20 cellular contexts compared by ENCODE assay signal in genomic region chr16:53069772-53070171, GRCh38. TPM values are rescaled to one million over a fixed set of nuclear protein-coding genes. Genes with fewer than 3 reads are reported as not detected.
DNase-seq lines count a peak whose midpoint lies in the region; ATAC-seq and TF ChIP-seq lines count a peak whose summit lies in the region.
"Had no signal": no experiment of that assay in that cellular context is flagged by ENCODE, and none has a peak within 500 bp of the region (broad histone marks: within the 10 kb centered on the region; RNA-seq: fewer than 3 reads in every experiment).

No MANE protein-coding gene starts in this region.

- H3K36me3 Mint-ChIP-seq in IgD-negative memory B cell (peaks cover 12% of the 10 kb centered on the region), immature natural killer cell (peaks cover 3 to 17% (median 4%) of the 10 kb centered on the region in 3 donors)

- TF ChIP-seq POLR2A in upper lobe of left lung (IDR thresholded peaks at IDR 0.05), result no peak

- DNase-seq in A673 (ENCODE audit: low spot score), result no peak
- DNase-seq in immature natural killer cell, result peak in 2 of 3 donors; percentile 14 to 23
- DNase-seq in upper lobe of left lung, result no peak
- DNase-seq: DMS 273 treated with DMSO at 0.1 percent for 48 hours, DND-41, GDM1, KBM-7, NCI-H1417, NCI-H1930, NCI-H226, NCI-H524 treated with DMSO at 0.1 percent for 48 hours, PC-9, SIG-M5 had no signal

- H3K4me2 ChIP-seq in BLaER1 treated with 17β-estradiol and CSF1 and Interleukin-3, amounts not matched to agents 10 nM and 100 nM, result peak overlapping the region; percentile 4 to 97 (median 86); a peak in 14 of 22 replicates
- H3K4me2 ChIP-seq: PC-9 had no signal

- peaks cover 7% of the 10 kb centered on the region for H3K9me3 ChIP-seq in A673 (ENCODE audit: low read depth, low read length, poor library complexity, severe bottlenecking)
- peaks cover 17 to 20% (median 19%) of the 10 kb centered on the region in 11 experiments for H3K9me3 ChIP-seq in BLaER1 treated with 17β-estradiol and CSF1 and Interleukin-3, amounts not matched to agents 10 nM and 100 nM (replicated peaks in 1 of 11)
- no peaks in the 10 kb centered on the region for H3K9me3 ChIP-seq in upper lobe of left lung

- intact Hi-C loops in A673 (cut with micrococcal nuclease; ENCODE audit: unreplicated experiment), result no loop called here

- H3K36me3 ChIP-seq in A673 (ENCODE audit: insufficient read depth, low read length, poor library complexity, severe bottlenecking) (peaks cover 7% of the 10 kb centered on the region), upper lobe of left lung (no peaks in the 10 kb centered on the region)
- H3K36me3 ChIP-seq in BLaER1 treated with 17β-estradiol and CSF1 and Interleukin-3, amounts not matched to agents 10 nM and 100 nM, result peaks cover 7 to 58% (median 39%) of the 10 kb centered on the region in 11 experiments; a peak in 21 of 22 replicates

- H3K27me3 Mint-ChIP-seq in IgD-negative memory B cell, result no peaks in the 10 kb centered on the region
- H3K27me3 Mint-ChIP-seq in immature natural killer cell (ENCODE audit: low read depth in 3 of 3), result peaks cover 0 to 2% (median 0%) of the 10 kb centered on the region in 3 donors

- H3K27ac ChIP-seq in A673 (ENCODE audit: low read depth, low read length, poor library complexity, severe bottlenecking), result peak overlapping the region; percentile 76
- H3K27ac ChIP-seq in BLaER1 treated with 17β-estradiol and CSF1 and Interleukin-3, amounts not matched to agents 10 nM and 100 nM, result peak overlapping the region in 5 of 11 experiments; percentile 64 to 83 (median 80); a peak in 6 of 22 replicates
- no peak overlapping the region for H3K27ac ChIP-seq in upper lobe of left lung
- H3K27ac ChIP-seq: PC-9, RWPE1 had no signal

- POLR2A ChIA-PET in A673 (lab: Charles Lee; ENCODE audit: low non-redundant PET), result no interaction called here

- no peaks in the 10 kb centered on the region for H3K27me3 ChIP-seq in A673 (replicated peaks; ENCODE audit: insufficient read depth, low read depth, low read length, poor library complexity)
- H3K27me3 ChIP-seq in BLaER1 treated with 17β-estradiol and CSF1 and Interleukin-3, amounts not matched to agents 10 nM and 100 nM, result no peaks in the 10 kb centered on the region
- H3K27me3 ChIP-seq in upper lobe of left lung, result no peaks in the 10 kb centered on the region

- H3K4me3 ChIP-seq in A673 (ENCODE audit: low read depth, low read length, poor library complexity, severe bottlenecking) (no peak overlapping the region), upper lobe of left lung (no peak overlapping the region)
- no peak overlapping the region for H3K4me3 ChIP-seq in BLaER1 treated with 17β-estradiol and CSF1 and Interleukin-3, amounts not matched to agents 10 nM and 100 nM
- H3K4me3 ChIP-seq: PC-9 had no signal

- WGBS in upper lobe of left lung, 2 donors, result 80 to 81% methylated on average over 2 of the region's 2 CpGs

- CTCF ChIA-PET in A673 (lab: Charles Lee), result no interaction called here

- ATAC-seq in GM21360 (IDR thresholded peaks at IDR 0.05; ENCODE audit: unreplicated experiment) (no peak), upper lobe of left lung (ENCODE audit: low FRiP score in 2 of 2) (no peak), HG03159 (IDR thresholded peaks at IDR 0.05; ENCODE audit: unreplicated experiment) (no peak)
- ATAC-seq: SK-N-SH treated with all-trans-retinoic acid at 6 μM for 48 hours had no signal

- TF ChIP-seq EP300 in upper lobe of left lung (IDR thresholded peaks at IDR 0.05), result no peak

- peak overlapping the region; percentile 65 to 71 (median 71) for H3K27ac Mint-ChIP-seq in IgD-negative memory B cell
- peak overlapping the region; percentile 14 to 87 (median 58) for H3K27ac Mint-ChIP-seq in immature natural killer cell

- H3K4me3 Mint-ChIP-seq in IgD-negative memory B cell, result peak overlapping the region; percentile 21 to 84 (median 38)
- peak overlapping the region; percentile 38 to 78 (median 61) for H3K4me3 Mint-ChIP-seq in immature natural killer cell
- H3K4me3 Mint-ChIP-seq: CD14-positive monocyte had no signal

- peaks cover 49 to 75% (median 66%) of the 10 kb centered on the region in 3 donors for H3K4me1 Mint-ChIP-seq in IgD-negative memory B cell
- peaks cover 70 to 83% of the 10 kb centered on the region in 2 donors for H3K4me1 Mint-ChIP-seq in immature natural killer cell

- peaks cover 0 to 15% (median 0%) of the 10 kb centered on the region in 11 experiments; a peak in 5 of 22 replicates for H4K20me1 ChIP-seq in BLaER1 treated with 17β-estradiol and CSF1 and Interleukin-3, amounts not matched to agents 10 nM and 100 nM

- H3K9ac ChIP-seq in BLaER1 treated with 17β-estradiol and CSF1 and Interleukin-3, amounts not matched to agents 10 nM and 100 nM, result no peak overlapping the region

- no TSS peak for BruUV-seq in A673 (replicated peaks; lab: Mats Ljungman, UMichigan)

- H3K9me3 Mint-ChIP-seq in IgD-negative memory B cell (peaks cover 0 to 2% (median 2%) of the 10 kb centered on the region in 3 donors), immature natural killer cell (no peaks in the 10 kb centered on the region)

- H3K4me1 ChIP-seq in A673 (ENCODE audit: insufficient read depth, low read length, poor library complexity, severe bottlenecking) (peaks cover 30% of the 10 kb centered on the region), upper lobe of left lung (peaks cover 18 to 56% (median 47%) of the 10 kb centered on the region in 4 donors)
- peaks cover 52 to 77% (median 71%) of the 10 kb centered on the region in 10 experiments for H3K4me1 ChIP-seq in BLaER1 treated with 17β-estradiol and CSF1 and Interleukin-3, amounts not matched to agents 10 nM and 100 nM

- TF ChIP-seq CTCF in A673 (conservative IDR thresholded peaks at IDR 0.05; ENCODE audit: low read depth, low read length), result no peak
- TF ChIP-seq CTCF in upper lobe of left lung (IDR thresholded peaks at IDR 0.05), result no peak

RNA-seq across cellular contexts. Expression of gene CHD9, which starts 15.0 kb away (rescaled TPM):
- total RNA-seq in A673 (2021), result 64.1 and 76.8 TPM in 2 replicates
- 72.3 TPM for polyA plus RNA-seq in IgD-negative memory B cell
- polyA plus RNA-seq in immature natural killer cell, result 10 to 100 TPM; 47.1 to 68.6 (median 48.5) TPM
- total RNA-seq in upper lobe of left lung, result 10 to 100 TPM; 55.6 to 98.8 (median 68.3) TPM

RNA-seq across cellular contexts. Expression of gene CHD9NB, which starts 17.1 kb away (rescaled TPM):
- total RNA-seq in A673 (2021) (3.8 and 4.3 TPM in 2 replicates), upper lobe of left lung (10 to 100 TPM in 4 of 6 donors, 1 to 10 TPM in 2; 1.0 to 55.0 (median 12.4) TPM)
- polyA plus RNA-seq in IgD-negative memory B cell (not detected), immature natural killer cell (not detected)
- polyA plus RNA-seq: CD14-positive monocyte had no signal

Comparison
In these comparisons a context has a peak if more than half of its experiments do, and no peak if none do; other contexts are left out.
1. DNase-seq: peak in immature natural killer cell (2 of 3); none in A673 (single experiment) and upper lobe of left lung (0 of 2).